In genomic region chr16:10592611-10593010, GRCh38 we compare ENCODE assay signal across 28 cellular contexts.
"Had no signal": no experiment of that assay in that cellular context is flagged by ENCODE, and none has a peak within 500 bp of the region (broad histone marks: within the 10 kb centered on the region; RNA-seq: fewer than 3 reads in every experiment).

No MANE protein-coding gene starts in this region.

- FAIRE-seq: colon, endometrium, endothelial cell of umbilical vein, frontal cortex had no signal

- ATAC-seq: effector memory CD8-positive, alpha-beta T cell; esophagus mucosa; foreskin keratinocyte; gastrocnemius medialis; gastroesophageal sphincter; heart left ventricle; heart right ventricle had no signal

- H3K27ac ChIP-seq: colonic mucosa, coronary artery, dorsolateral prefrontal cortex, epithelial cell of prostate, esophagus muscularis mucosa, foreskin keratinocyte, gastrocnemius medialis, gastroesophageal sphincter, heart left ventricle, heart right ventricle had no signal

- H3K36me3 ChIP-seq: colonic mucosa, esophagus muscularis mucosa, esophagus squamous epithelium, gastrocnemius medialis, gastroesophageal sphincter, heart left ventricle, heart right ventricle had no signal

- H3K27me3 ChIP-seq: colonic mucosa, foreskin keratinocyte, gastrocnemius medialis, heart left ventricle, heart right ventricle had no signal

- DNase-seq: colonic mucosa; cortex of kidney; dermis blood vessel endothelial cell; dorsolateral prefrontal cortex; effector CD4-positive, alpha-beta T cell; effector CD8-positive, alpha-beta T cell; effector memory CD4-positive, alpha-beta T cell; effector memory CD8-positive, alpha-beta T cell; endodermal cell; erythroblast; esophagus squamous epithelium; foreskin fibroblast; foreskin keratinocyte; foreskin melanocyte; gastrocnemius medialis; glutamatergic neuron; head of caudate nucleus; heart left ventricle; heart right ventricle had no signal

- H3K4me3 ChIP-seq: colonic mucosa, coronary artery, dorsolateral prefrontal cortex, esophagus muscularis mucosa, esophagus squamous epithelium, gastrocnemius medialis, gastroesophageal sphincter, heart left ventricle, heart right ventricle had no signal

- H3K9me3 ChIP-seq: colonic mucosa, esophagus muscularis mucosa, esophagus squamous epithelium, gastrocnemius medialis, gastroesophageal sphincter, heart left ventricle, heart right ventricle had no signal

- H3K4me1 ChIP-seq: gastrocnemius medialis, gastroesophageal sphincter had no signal
